18 cellular contexts compared by ENCODE assay signal in genomic region chr7:116392806-116393205, GRCh38.
"Had no signal": no experiment of that assay in that cellular context is flagged by ENCODE, and none has a peak within 500 bp of the region (broad histone marks: within the 10 kb centered on the region; RNA-seq: fewer than 3 reads in every experiment).

No MANE protein-coding gene starts in this region.

- H3K4me1 Mint-ChIP-seq: natural killer cell; stimulated activated naive CD8-positive, alpha-beta T cell treated with anti-CD3 and anti-CD28 coated beads, Interleukin-15, amount 100 ng/mL, for 72 hours had no signal

- FAIRE-seq: keratinocyte, small intestine had no signal

- H3K27ac ChIP-seq: upper lobe of right lung had no signal

- DNase-seq: activated CD4-positive, alpha-beta T cell treated with anti-CD3 and anti-CD28 coated beads, Interleukin-2, amount 50 U/mL, for 4 hours; activated CD4-positive, CD25-positive, alpha-beta regulatory T cell treated with anti-CD3 and anti-CD28 coated beads, Interleukin-2, amount 50 U/mL, for 72 hours; activated naive CD4-positive, alpha-beta T cell treated with Interleukin-2 at 50 U/mL for 16 hours; activated T-cell treated with anti-CD3 and anti-CD28 coated beads for 4 hours; brain microvascular endothelial cell; dorsolateral prefrontal cortex; hippocampal formation; mesenchymal stem cell; natural killer cell; right cardiac atrium; small intestine; stimulated activated naive CD8-positive, alpha-beta T cell treated with anti-CD3 and anti-CD28 coated beads, Interleukin-15, amount 100 ng/mL, for 72 hours; T-helper 1 cell; T1000; upper lobe of right lung had no signal

- H3K36me3 Mint-ChIP-seq: natural killer cell had no signal

- H3K27me3 ChIP-seq: brain microvascular endothelial cell, dorsolateral prefrontal cortex, upper lobe of right lung had no signal

- H3K36me3 ChIP-seq: brain microvascular endothelial cell, upper lobe of right lung had no signal

- H3K4me3 Mint-ChIP-seq: natural killer cell had no signal

- ATAC-seq: esophagus mucosa; left lobe of liver; natural killer cell; stimulated activated naive CD8-positive, alpha-beta T cell treated with anti-CD3 and anti-CD28 coated beads, Interleukin-15, amount 100 ng/mL, for 72 hours had no signal

- H3K9me3 ChIP-seq: upper lobe of right lung had no signal

- H3K4me3 ChIP-seq: dorsolateral prefrontal cortex, upper lobe of right lung had no signal

- H3K27ac Mint-ChIP-seq: natural killer cell; stimulated activated naive CD8-positive, alpha-beta T cell treated with anti-CD3 and anti-CD28 coated beads, Interleukin-15, amount 100 ng/mL, for 72 hours had no signal
